Comparison of ENCODE assay signal across 8 cellular contexts in the genomic region with DNA sequence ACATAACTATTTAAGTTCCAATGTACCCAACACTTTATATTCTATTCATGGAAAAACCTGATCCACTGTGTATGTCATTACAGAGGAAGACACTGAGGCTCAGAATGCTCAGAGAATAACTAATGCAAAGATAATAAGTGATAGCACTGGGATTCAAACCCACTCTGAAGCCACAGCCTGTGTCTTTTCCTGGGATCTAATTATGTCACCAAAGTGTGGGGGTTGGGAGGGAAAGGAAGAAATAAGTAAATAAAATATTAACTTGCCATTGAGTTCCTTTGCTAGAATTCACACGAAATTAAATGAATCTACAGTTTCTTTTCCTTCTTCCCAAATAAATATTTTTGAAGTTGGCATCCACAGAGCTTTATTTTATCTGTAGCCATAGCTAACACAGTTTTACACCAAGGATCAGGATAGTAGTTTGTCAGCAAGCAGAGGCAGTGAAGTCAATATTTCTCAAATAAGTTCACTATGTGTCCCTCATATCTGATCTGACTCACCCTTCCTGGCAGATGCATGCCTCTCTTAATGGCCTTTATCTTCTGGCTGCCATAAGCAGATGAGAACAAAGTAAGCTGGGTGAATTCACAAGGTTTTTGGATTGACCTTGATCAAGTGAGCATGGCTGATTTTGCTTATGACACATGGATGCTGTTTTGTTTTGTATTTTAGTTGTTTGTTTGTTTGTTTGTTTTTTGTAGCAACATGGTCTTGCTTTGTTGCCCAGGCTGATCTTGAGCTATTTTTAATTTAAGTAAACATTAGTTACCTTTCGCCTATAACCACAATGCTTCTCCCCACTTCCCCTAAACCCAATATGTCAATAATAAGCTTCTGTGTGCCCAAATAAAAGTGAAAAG. TPM values are rescaled to one million over a fixed set of nuclear protein-coding genes. Genes with fewer than 3 reads are reported as not detected.
DNase-seq lines count a peak whose midpoint lies in the region; ATAC-seq and TF ChIP-seq lines count a peak whose summit lies in the region.

No MANE protein-coding gene starts in this region.

- no peak overlapping the region for H4K8ac ChIP-seq in H9 (replicated peaks; ENCODE audit: insufficient read length, low read depth, low read length)

- no peak overlapping the region for H3T11ph ChIP-seq in H9 (ENCODE audit: low read length)

- no peak overlapping the region for H2AFZ ChIP-seq in H9 (ENCODE audit: low read length)

- H3K36me3 Mint-ChIP-seq in activated T-cell treated with anti-CD3 and anti-CD28 coated beads, Interleukin-2, amount 50 U/mL, for 24 hours (ENCODE audit: low read depth): no peaks in the 10 kb centered on the region
- peaks cover 13 to 31% (median 17%) of the 10 kb centered on the region in 3 experiments for H3K36me3 Mint-ChIP-seq in H9 (ENCODE audit: insufficient read depth in 1 of 3, low read depth in 3 of 3)

- peaks cover 46% of the 10 kb centered on the region for H3K27me3 Mint-ChIP-seq in activated T-cell treated with anti-CD3 and anti-CD28 coated beads, Interleukin-2, amount 50 U/mL, for 24 hours
- H3K27me3 Mint-ChIP-seq in H9 (ENCODE audit: low read depth): peaks cover 2% of the 10 kb centered on the region; the same call in 1 of the 2 replicates

- H3K4me1 ChIP-seq in Peyer's patch (no peaks in the 10 kb centered on the region), H9 (ENCODE audit: insufficient read depth, low read length) (peaks cover 6% of the 10 kb centered on the region; the same call in 1 of the 2 replicates)

- peaks cover 9% of the 10 kb centered on the region for H3K9me3 Mint-ChIP-seq in activated T-cell treated with anti-CD3 and anti-CD28 coated beads, Interleukin-2, amount 50 U/mL, for 24 hours
- peaks cover 8 to 12% of the 10 kb centered on the region in 2 experiments for H3K9me3 Mint-ChIP-seq in H9

- no peak overlapping the region for H3K4me2 ChIP-seq in H9 (ENCODE audit: insufficient read depth, insufficient read length, low read length)

- H3K9ac ChIP-seq in H9 (ENCODE audit: extremely low read depth, insufficient read length, low read length): no peak overlapping the region

- H2BK5ac ChIP-seq in H9 (ENCODE audit: insufficient read length, low read length): no peak overlapping the region

- no peak overlapping the region for H2BK20ac ChIP-seq in H9 (ENCODE audit: low read depth, low read length, poor library complexity, severe bottlenecking)

- peak overlapping the region in 3 of 4 donors; percentile 17 to 76 (median 65) for H3K27ac ChIP-seq in Peyer's patch
- H3K27ac ChIP-seq in H9 (ENCODE audit: insufficient read length, low read depth, low read length): no peak overlapping the region

- no peak overlapping the region for H3K23ac ChIP-seq in H9 (ENCODE audit: insufficient read length, low read depth, low read length)

- H4K5ac ChIP-seq in H9 (ENCODE audit: insufficient read length, low read depth, low read length): no peak overlapping the region

- H3K27ac Mint-ChIP-seq in activated T-cell treated with anti-CD3 and anti-CD28 coated beads, Interleukin-2, amount 50 U/mL, for 24 hours: no peak overlapping the region
- H3K27ac Mint-ChIP-seq in H9: 0 out of 7 replicates have a peak overlapping the region, but pooled peaks of 1 of the 3 experiments have one; percentile 17

- TF ChIP-seq POLR2A in Peyer's patch (IDR thresholded peaks at IDR 0.05): no peak

- no peaks in the 10 kb centered on the region for H3K36me3 ChIP-seq in Peyer's patch

- peaks cover 6% of the 10 kb centered on the region; the same call in 1 of the 2 replicates for H3K79me2 ChIP-seq in H9 (ENCODE audit: insufficient read depth, low read length)

- no peak overlapping the region for H2BK15ac ChIP-seq in H9 (ENCODE audit: low read depth, low read length)

- peak in 1 of 3 donors; percentile 73 for DNase-seq in Peyer's patch
- peak; percentile 59 for DNase-seq in mucosa of gallbladder (ENCODE audit: low spot score)
- DNase-seq in activated T-cell treated with anti-CD3 and anti-CD28 coated beads, Interleukin-2, amount 50 U/mL, for 24 hours: no peak
- no peak for DNase-seq in SIG-M5 treated with dmso at 0.1 percent for 504 hours (lab: John Stamatoyannopoulos, UW; ENCODE audit: unreplicated experiment)
- DNase-seq in NCI-H1694 (lab: John Stamatoyannopoulos, UW): no peak
- no peak for DNase-seq in H9

- no peaks in the 10 kb centered on the region for H3K27me3 ChIP-seq in Peyer's patch
- H3K27me3 ChIP-seq in H9 (ENCODE audit: insufficient read depth, low read length): no peaks in the 10 kb centered on the region

- H4K20me1 ChIP-seq in H9 (ENCODE audit: control insufficient read depth, insufficient read depth, insufficient read length): no peaks in the 10 kb centered on the region

- H3K23me2 ChIP-seq in H9 (ENCODE audit: insufficient read length, low read depth, low read length, poor library complexity, severe bottlenecking): no peaks in the 10 kb centered on the region

- no peak overlapping the region for H3K4me3 ChIP-seq in Peyer's patch

- no CpG with 5 or more reads among the region's 2 CpGs for WGBS in H9 (ENCODE audit: extremely low coverage, insufficient read length, low lambda C conversion rate)

- no peak overlapping the region for H3K4me3 Mint-ChIP-seq in activated T-cell treated with anti-CD3 and anti-CD28 coated beads, Interleukin-2, amount 50 U/mL, for 24 hours
- H3K4me3 Mint-ChIP-seq in H9: no peak overlapping the region

- no peak overlapping the region for H2BK12ac ChIP-seq in H9 (ENCODE audit: insufficient read length, low read depth, low read length)

- no peak overlapping the region for H2AK5ac ChIP-seq in H9 (ENCODE audit: insufficient read length, low read length)

- no peak overlapping the region for H3K56ac ChIP-seq in H9 (ENCODE audit: insufficient read length, low read depth, low read length)

- no peaks in the 10 kb centered on the region for H3K79me1 ChIP-seq in H9 (ENCODE audit: insufficient read depth, low read depth, low read length, poor library complexity, severe bottlenecking)

- no peak overlapping the region for H4K91ac ChIP-seq in H9 (ENCODE audit: insufficient read length, low read depth, low read length)

- no peaks in the 10 kb centered on the region for H3K4me1 Mint-ChIP-seq in activated T-cell treated with anti-CD3 and anti-CD28 coated beads, Interleukin-2, amount 50 U/mL, for 24 hours (ENCODE audit: low read depth)
- H3K4me1 Mint-ChIP-seq in H9: peaks cover 19 to 26% of the 10 kb centered on the region in 2 experiments

- TF ChIP-seq CTCF in Peyer's patch (IDR thresholded peaks at IDR 0.05): no peak
- TF ChIP-seq CTCF in H9 (conservative IDR thresholded peaks at IDR 0.05): no peak

- H3K18ac ChIP-seq in H9 (ENCODE audit: insufficient read length, low read depth, low read length): no peak overlapping the region

- ATAC-seq in GM18867 (IDR thresholded peaks at IDR 0.05; ENCODE audit: unreplicated experiment) (peak; percentile 55), HG02885 (IDR thresholded peaks at IDR 0.05; ENCODE audit: poor library complexity, unreplicated experiment) (peak; percentile 47)

- no peaks in the 10 kb centered on the region for H3K9me3 ChIP-seq in Peyer's patch
- no peaks in the 10 kb centered on the region for H3K9me3 ChIP-seq in H9 (ENCODE audit: control insufficient read depth, low read depth, low read length)

- H3K14ac ChIP-seq in H9 (ENCODE audit: insufficient read depth, low read length): no peak overlapping the region

- no peak overlapping the region for H2BK120ac ChIP-seq in H9 (ENCODE audit: low read depth, low read length, poor library complexity, severe bottlenecking)

- H3K4ac ChIP-seq in H9 (ENCODE audit: low read depth, low read length): no peak overlapping the region

RNA-seq across cellular contexts. Expression of gene RAPGEF5, which starts 6.3 kb away (rescaled TPM):
- 100 to 1,000 TPM in 3 of 4 donors, 10 to 100 TPM in 1; 92.8 to 144 (median 111) TPM for total RNA-seq in Peyer's patch
- total RNA-seq in mucosa of gallbladder: 53.4 TPM
- total RNA-seq in H9 (2021): 13.3 and 14.4 TPM in 2 replicates
